ENCODE assay signal across 8 cellular contexts in the genomic region with DNA sequence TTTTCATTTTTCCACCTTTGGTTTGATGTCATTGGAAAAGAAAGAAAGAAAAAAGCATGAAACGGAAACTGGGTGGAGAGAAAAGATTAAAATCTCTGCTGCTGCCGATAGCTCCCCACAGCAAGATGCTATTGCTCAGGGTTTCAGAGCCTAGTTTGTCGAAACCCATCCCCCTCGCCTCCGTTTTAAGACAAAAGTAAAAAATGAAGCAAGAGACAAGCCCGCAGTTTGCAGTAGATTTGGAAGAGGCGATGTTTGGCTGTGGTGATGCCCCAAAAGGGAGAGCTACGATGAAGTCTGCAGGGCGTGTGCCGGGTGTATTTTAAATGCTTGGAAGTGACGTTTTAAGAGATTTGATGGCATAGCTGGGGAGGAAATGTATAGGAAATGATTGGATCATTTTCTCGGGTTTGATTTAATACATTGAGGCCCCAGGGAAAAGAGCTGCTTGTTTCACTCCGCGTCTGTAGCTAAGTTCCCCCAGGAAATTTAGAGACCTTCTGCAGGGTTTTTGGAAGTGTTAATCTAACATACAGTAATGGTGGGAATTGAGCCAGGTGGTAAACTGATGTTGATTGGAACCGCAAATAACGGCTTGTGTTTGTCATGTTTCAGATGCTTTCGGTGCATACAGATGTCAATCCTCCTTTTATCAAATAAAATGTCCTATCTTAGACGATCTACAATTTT. TPM values are rescaled to one million over a fixed set of nuclear protein-coding genes. Genes with fewer than 3 reads are reported as not detected.
DNase-seq lines count a peak whose midpoint lies in the region; ATAC-seq and TF ChIP-seq lines count a peak whose summit lies in the region.

No MANE protein-coding gene starts in this region.

- CTCF ChIA-PET in AG04450 (lab: Charles Lee): interaction anchor here (1.0 to 1.9 kb wide), 3 partner anchors 94 to 418 kb away, joined by 3 to 12 read pairs (median 6); a partner anchor contains a TSS
- CTCF ChIA-PET in PC-3 (lab: Charles Lee): interaction anchor here (0.7 to 0.9 kb wide), 2 partner anchors 34 to 94 kb away, joined by 3 read pairs; no protein-coding TSS in a partner anchor

- peaks cover 58% of the 10 kb centered on the region for H3K79me2 ChIP-seq in PC-3 (ENCODE audit: low read length)

- H3K4me3 ChIP-seq in AG04450 (ENCODE audit: low read depth, low read length): peak overlapping the region; percentile 78
- peak overlapping the region; percentile 96 for H3K4me3 ChIP-seq in PC-3 (ENCODE audit: low read length)
- H3K4me3 ChIP-seq in left lung: peak overlapping the region; percentile 80 to 86

- no peaks in the 10 kb centered on the region for H3K9me3 ChIP-seq in AG04450 (ENCODE audit: control insufficient read depth, insufficient read depth, low read length)
- no peaks in the 10 kb centered on the region for H3K9me3 ChIP-seq in PC-3 (ENCODE audit: low read length)
- H3K9me3 ChIP-seq in left lung: no peaks in the 10 kb centered on the region

- H3K4me1 ChIP-seq in PC-3 (ENCODE audit: insufficient read depth, low read length) (peaks cover 16% of the 10 kb centered on the region), left lung (peaks cover 8 to 37% of the 10 kb centered on the region in 2 donors)

- H3K27ac ChIP-seq in AG04450 (ENCODE audit: low read depth, low read length): peak overlapping the region; percentile 74
- peak overlapping the region; percentile 35 for H3K27ac ChIP-seq in PC-3 (ENCODE audit: low read length)
- H3K27ac ChIP-seq in left lung: peak overlapping the region; percentile 95 to 99
- peak overlapping the region; percentile 96 for H3K27ac ChIP-seq in substantia nigra (ENCODE audit: low read depth, low read length, poor library complexity, severe bottlenecking)

- no peaks in the 10 kb centered on the region for H3K9me2 ChIP-seq in PC-3 (replicated peaks; ENCODE audit: low read length)

- intact Hi-C loops in PC-3 (cut with micrococcal nuclease): loop anchor here (1.0 to 5.0 kb wide), 4 partner anchors 11 to 95 kb away; no protein-coding TSS in a partner anchor
- intact Hi-C loops in left lung (cut with DNase I): no loop called here

- H3F3A ChIP-seq in PC-3 (ENCODE audit: low read length, unreplicated experiment): no peaks in the 10 kb centered on the region

- TF ChIP-seq CTCF in AG04450 (IDR thresholded peaks at IDR 0.05; ENCODE audit: low read depth, low read length): no peak
- no peak for TF ChIP-seq CTCF in GM13977 (IDR thresholded peaks at IDR 0.05; ENCODE audit: extremely low read depth, insufficient read depth, missing control alignments)
- no peak for TF ChIP-seq CTCF in PC-3 (conservative IDR thresholded peaks at IDR 0.05; ENCODE audit: low read depth, low read length)
- no peak for TF ChIP-seq CTCF in left lung (IDR thresholded peaks at IDR 0.05)

- peak overlapping the region; percentile 92 for H3K9ac ChIP-seq in PC-3 (ENCODE audit: low read length)

- in situ Hi-C loops in GM13977 (cut with MboI; ENCODE audit: low pct_unique_long_range_greater_than_20kb, low sequenced_read_pairs, unreplicated experiment): no loop called here

- H3K36me3 ChIP-seq in PC-3 (ENCODE audit: low read depth, low read length): no peaks in the 10 kb centered on the region; the same call in 1 of the 2 replicates
- no peaks in the 10 kb centered on the region for H3K36me3 ChIP-seq in left lung

- peak overlapping the region; percentile 31; the same call in 1 of the 2 replicates for H2AFZ ChIP-seq in PC-3 (ENCODE audit: low read length)

- H3K27me3 ChIP-seq in AG04450 (ENCODE audit: control insufficient read depth, insufficient read depth, low read length): no peaks in the 10 kb centered on the region
- H3K27me3 ChIP-seq in PC-3 (ENCODE audit: low read length): no peaks in the 10 kb centered on the region
- no peaks in the 10 kb centered on the region for H3K27me3 ChIP-seq in left lung

- DNase-seq in AG04450 (ENCODE audit: low read depth, low spot score) (no peak), GM13977 (ENCODE audit: low spot score) (peak; percentile 39), PC-3 (peak; percentile 2), cerebellar cortex (ENCODE audit: low spot score) (peak; percentile 39), left lung (no peak), substantia nigra (lab: John Stamatoyannopoulos, UW) (peak in 11 of 49 donors; percentile 5 to 58 (median 28)), HPDE6-E6E7 (ENCODE audit: extremely low spot score) (no peak)

- BruUV-seq in PC-3 (replicated peaks; lab: Mats Ljungman, UMichigan): TSS peak; percentile 71

- POLR2A ChIA-PET in AG04450 (lab: Yijun Ruan, JAX) (interaction anchor here (0.6 to 1.3 kb wide), 3 partner anchors 94 to 698 kb away, joined by 3 to 5 read pairs (median 3); a partner anchor contains a TSS), PC-3 (lab: Charles Lee; ENCODE audit: unreplicated experiment) (interaction anchor here (0.7 kb wide), 1 partner anchor 357 kb away, joined by 4 read pairs; no protein-coding TSS in a partner anchor)

- no peak for ATAC-seq in PC-3
- ATAC-seq in left lung: peak; percentile 16
- ATAC-seq in GM19324 (IDR thresholded peaks at IDR 0.05; ENCODE audit: low FRiP score, unreplicated experiment): no peak

- no peaks in the 10 kb centered on the region for H4K20me1 ChIP-seq in PC-3 (ENCODE audit: low read length)

- H3K4me2 ChIP-seq in PC-3 (ENCODE audit: low read length): peak overlapping the region; percentile 91

RNA-seq across cellular contexts. Expression of a gene that starts 0.9 kb away (rescaled TPM):
- polyA plus RNA-seq in AG04450 (2011; rRNA removed): 23.2 and 31.9 TPM in 2 replicates
- polyA minus RNA-seq in AG04450 (2011; rRNA and poly(A)+ RNA removed): 9.4 and 17.5 TPM in 2 replicates
- total RNA-seq in PC-3 (2014; rRNA removed) (33.5 and 38.2 TPM in 2 replicates), left lung (10 to 100 TPM; 76.5 to 93.1 TPM)

Comparison
In these comparisons a context has a peak if more than half of its experiments do, and no peak if none do; other contexts are left out.
1. DNase-seq: peak in GM13977 (single experiment), PC-3 (single experiment) and cerebellar cortex (single experiment); none in AG04450 (single experiment), left lung (0 of 2) and HPDE6-E6E7 (single experiment).
2. H3K27ac ChIP-seq: peak in every context shown above with its lines; median percentile 97 in left lung; 96 in substantia nigra; 74 in AG04450; 35 in PC-3.
3. Peak in every context shown above with its lines, with median percentiles within 50 percentile points of each other: H3K4me3 ChIP-seq.